9 cellular contexts compared by ENCODE assay signal in genomic region chr7:92763636-92764423, GRCh38.
A peak's percentile ranks its signal among the peaks of the same experiment; 100 is the strongest.
DNase-seq lines count a peak whose midpoint lies in the region; ATAC-seq and TF ChIP-seq lines count a peak whose summit lies in the region.
"Had no signal": no experiment of that assay in that cellular context is flagged by ENCODE, and none has a peak within 500 bp of the region (broad histone marks: within the 10 kb centered on the region; RNA-seq: fewer than 3 reads in every experiment).

No MANE protein-coding gene starts in this region.

- BruUV-seq in PC-3 (replicated peaks; lab: Mats Ljungman, UMichigan) = no TSS peak

- H4K20me1 ChIP-seq in PC-3 (ENCODE audit: low read length) = no peaks in the 10 kb centered on the region

- no peaks in the 10 kb centered on the region for H3K9me3 ChIP-seq in PC-3 (ENCODE audit: low read length)

- H3K27me3 ChIP-seq in ACC112 (ENCODE audit: insufficient read depth, low read length) (no peaks in the 10 kb centered on the region), PC-3 (ENCODE audit: low read length) (no peaks in the 10 kb centered on the region), foreskin keratinocyte (no peaks in the 10 kb centered on the region)

- intact Hi-C loops in PC-3 (cut with micrococcal nuclease) = loop anchor here (1.0 to 10.0 kb wide), 4 partner anchors 12 to 151 kb away; no protein-coding TSS in a partner anchor

- peaks cover 75% of the 10 kb centered on the region for H3K4me1 ChIP-seq in ACC112 (ENCODE audit: control insufficient read depth, insufficient read depth, low read length, unreplicated experiment)
- peaks cover 70% of the 10 kb centered on the region for H3K4me1 ChIP-seq in PC-3 (ENCODE audit: insufficient read depth, low read length)
- peaks cover 44% of the 10 kb centered on the region for H3K4me1 ChIP-seq in foreskin keratinocyte

- CTCF ChIA-PET in HEK293T (lab: Yijun Ruan, JAX) (no interaction called here), PC-3 (lab: Charles Lee) (no interaction called here)

- H3K36me3 ChIP-seq in ACC112 (ENCODE audit: insufficient read depth, low read length) (0 out of 2 replicates have a peak, but pooled peaks cover 5% of the 10 kb centered on the region), PC-3 (ENCODE audit: low read depth, low read length) (peaks cover 5% of the 10 kb centered on the region; the same call in 1 of the 2 replicates)

- TF ChIP-seq CTCF in PC-3 (conservative IDR thresholded peaks at IDR 0.05; ENCODE audit: low read depth, low read length) (no peak), foreskin keratinocyte (conservative IDR thresholded peaks at IDR 0.05) (peak; percentile 40)

- no peak overlapping the region for H3K4me3 ChIP-seq in ACC112 (ENCODE audit: low read depth, low read length)
- no peak overlapping the region for H3K4me3 ChIP-seq in PC-3 (ENCODE audit: low read length)

- H2AFZ ChIP-seq in ACC112 (ENCODE audit: low read length, unreplicated experiment) = no peak overlapping the region
- H2AFZ ChIP-seq in PC-3 (ENCODE audit: low read length) = no peak overlapping the region

- H3K9me2 ChIP-seq in PC-3 (replicated peaks; ENCODE audit: low read length) = no peaks in the 10 kb centered on the region

- H3K27ac ChIP-seq in ACC112 (ENCODE audit: low read depth, low read length) (peak overlapping the region; percentile 94), PC-3 (ENCODE audit: low read length) (peak overlapping the region; percentile 81), foreskin keratinocyte (peak overlapping the region; percentile 92)

- peaks cover 69% of the 10 kb centered on the region for H3K79me2 ChIP-seq in ACC112 (ENCODE audit: control insufficient read depth, insufficient read depth, low read length, unreplicated experiment)
- peaks cover 65% of the 10 kb centered on the region for H3K79me2 ChIP-seq in PC-3 (ENCODE audit: low read length)

- peak; percentile 43 for DNase-seq in HEK293T (ENCODE audit: extremely low spot score)
- peak; percentile 95 for DNase-seq in PC-3
- DNase-seq in foreskin keratinocyte = peak; percentile 98
- no peak for DNase-seq in pons (ENCODE audit: low spot score)
- DNase-seq in amygdala (lab: John Stamatoyannopoulos, UW) = no peak
- no peak for DNase-seq in GF-D8 (lab: John Stamatoyannopoulos, UW)
- DNase-seq: effector memory CD4-positive, alpha-beta T cell had no signal

- H3F3A ChIP-seq in PC-3 (ENCODE audit: low read length, unreplicated experiment) = peaks cover 7% of the 10 kb centered on the region

- peak overlapping the region; percentile 33; the same call in 1 of the 2 replicates for H3K4me2 ChIP-seq in PC-3 (ENCODE audit: low read length)

- H3K9ac ChIP-seq in PC-3 (ENCODE audit: low read length) = peak overlapping the region; percentile 25; the same call in 1 of the 2 replicates

- ATAC-seq in PC-3 = peak; percentile 76
- ATAC-seq in foreskin keratinocyte = peak; percentile 89
- ATAC-seq in GM18907 (IDR thresholded peaks at IDR 0.05; ENCODE audit: unreplicated experiment) = no peak

- POLR2A ChIA-PET in HEK293T (lab: Yijun Ruan, JAX) (no interaction called here), PC-3 (lab: Charles Lee; ENCODE audit: unreplicated experiment) (no interaction called here)

TF ChIP-seq in HEK293T, 16 proteins besides CTCF, POLR2A, EP300 and RAD21:
- 0 out of 2 replicates have a peak, but pooled peaks have one; percentile 18 for TF ChIP-seq PKNOX1 (IDR thresholded peaks at IDR 0.05)
- no peak for TF ChIP-seq ZNF384 (IDR thresholded peaks at IDR 0.05)
TF ChIP-seq in HEK293T: peak in this region for 1.

Comparison
In these comparisons a context has a peak if more than half of its experiments do, and no peak if none do; other contexts are left out.
1. DNase-seq: peak in HEK293T (single experiment), PC-3 (single experiment) and foreskin keratinocyte (2 of 2); none in pons (single experiment), amygdala (0 of 56) and GF-D8 (single experiment).
2. Peak in every context shown above with its lines, with median percentiles within 50 percentile points of each other: H3K27ac ChIP-seq.